Comparison of ENCODE assay signal across 7 cellular contexts in the genomic region with DNA sequence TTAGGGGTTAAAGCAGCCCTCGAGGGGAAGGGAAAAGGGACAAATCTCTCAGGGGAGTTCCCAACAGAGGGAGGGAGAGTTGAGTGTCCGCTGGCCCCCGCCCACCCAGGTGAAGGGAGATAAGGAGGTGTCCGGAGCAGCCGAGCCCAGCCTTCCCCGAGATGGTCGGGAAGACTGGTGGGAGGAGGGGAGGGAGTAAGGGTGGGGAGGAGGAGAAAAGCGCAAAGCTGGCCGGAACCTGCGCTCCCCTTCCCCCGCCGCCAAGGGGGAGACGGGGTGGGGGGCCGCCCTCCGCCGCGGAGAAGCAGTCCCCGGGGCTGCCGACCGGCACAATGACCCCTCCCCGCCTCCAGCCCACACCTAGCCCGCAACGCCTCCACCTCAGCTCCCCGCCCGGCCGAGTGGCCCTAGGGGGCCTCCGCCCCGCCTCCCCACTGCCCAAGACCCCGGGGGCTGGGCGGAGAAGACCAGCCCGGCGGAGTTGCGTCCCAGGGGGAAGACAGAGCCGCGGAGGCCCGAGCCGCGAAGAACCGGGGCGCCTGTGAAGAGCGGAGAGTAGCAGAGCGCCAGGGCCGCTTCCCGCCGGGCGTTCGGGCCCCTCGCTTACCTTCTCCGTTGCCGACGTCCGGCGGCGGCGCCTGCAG. TPM values are rescaled to one million over a fixed set of nuclear protein-coding genes. Genes with fewer than 3 reads are reported as not detected.
A peak's percentile ranks its signal among the peaks of the same experiment; 100 is the strongest.
DNase-seq lines count a peak whose midpoint lies in the region; ATAC-seq and TF ChIP-seq lines count a peak whose summit lies in the region.

No MANE protein-coding gene starts in this region.

- H3K9me3 ChIP-seq in endocrine pancreas (ENCODE audit: control insufficient read depth, low read length), result no peaks in the 10 kb centered on the region
- H3K9me3 ChIP-seq in mononuclear cell (ENCODE audit: low read depth, low read length), result no peaks in the 10 kb centered on the region

- peak overlapping the region; percentile 93 for H3K4me3 Mint-ChIP-seq in stimulated activated effector memory CD8-positive, alpha-beta T cell treated with anti-CD3 and anti-CD28 coated beads, Interleukin-12 subunit alpha, Interleukin-12 subunit beta, amount 100 ng/mL, for 72 hours

- no peaks in the 10 kb centered on the region for H3K36me3 ChIP-seq in endocrine pancreas (ENCODE audit: control insufficient read depth, insufficient read depth, low read length)

- in situ Hi-C loops in GM13976 (cut with MboI; ENCODE audit: low sequenced_read_pairs, unreplicated experiment), result no loop called here

- ATAC-seq in stimulated activated effector memory CD8-positive, alpha-beta T cell treated with anti-CD3 and anti-CD28 coated beads, Interleukin-12 subunit alpha, Interleukin-12 subunit beta, amount 100 ng/mL, for 72 hours, result peak; percentile 12

- H3K4me3 ChIP-seq in HFF-Myc (replicated peaks; ENCODE audit: low read depth, low read length) (peak overlapping the region; percentile 83), endocrine pancreas (ENCODE audit: control insufficient read depth, insufficient read depth, low read length) (peak overlapping the region; percentile 84), mononuclear cell (ENCODE audit: low read length) (peak overlapping the region; percentile 96)

- peaks cover 15% of the 10 kb centered on the region for H3K4me1 ChIP-seq in endocrine pancreas (ENCODE audit: control insufficient read depth, insufficient read depth, low read length)
- peaks cover 24% of the 10 kb centered on the region for H3K4me1 ChIP-seq in mononuclear cell (ENCODE audit: insufficient read depth, low read length)

- H3K9me3 Mint-ChIP-seq in stimulated activated effector memory CD8-positive, alpha-beta T cell treated with anti-CD3 and anti-CD28 coated beads, Interleukin-12 subunit alpha, Interleukin-12 subunit beta, amount 100 ng/mL, for 72 hours, result no peaks in the 10 kb centered on the region

- H3K27me3 ChIP-seq in endocrine pancreas (ENCODE audit: control insufficient read depth, insufficient read depth, low read length), result no peaks in the 10 kb centered on the region
- H3K27me3 ChIP-seq in mononuclear cell (ENCODE audit: insufficient read depth, low read length), result no peaks in the 10 kb centered on the region

- peak overlapping the region; percentile 76 for H3K9ac ChIP-seq in endocrine pancreas (ENCODE audit: control insufficient read depth, insufficient read depth, low read length)

- H3K27ac Mint-ChIP-seq in stimulated activated effector memory CD8-positive, alpha-beta T cell treated with anti-CD3 and anti-CD28 coated beads, Interleukin-12 subunit alpha, Interleukin-12 subunit beta, amount 100 ng/mL, for 72 hours, result peak overlapping the region; percentile 89

- H3K36me3 Mint-ChIP-seq in stimulated activated effector memory CD8-positive, alpha-beta T cell treated with anti-CD3 and anti-CD28 coated beads, Interleukin-12 subunit alpha, Interleukin-12 subunit beta, amount 100 ng/mL, for 72 hours, result peaks cover 9% of the 10 kb centered on the region

- TF ChIP-seq CTCF in GM13976 (IDR thresholded peaks at IDR 0.05; ENCODE audit: borderline replicate concordance, control extremely low read depth, extremely low read depth, insufficient read depth, missing control alignments) (no peak), HFF-Myc (IDR thresholded peaks at IDR 0.05; ENCODE audit: low read depth, low read length, missing control alignments) (no peak)

- DNase-seq in GM13976 (ENCODE audit: low spot score) (peak; percentile 60), HFF-Myc (ENCODE audit: extremely low read depth, low read depth) (no peak), NCI-H1105 (lab: John Stamatoyannopoulos, UW) (peak; percentile 44)
- peak; percentile 13 to 23 for DNase-seq in activated CD4-positive, alpha-beta T cell treated with anti-CD3 and anti-CD28 coated beads, Interleukin-2, amount 50 U/mL, for 24 hours (ENCODE audit: low read depth in 1 of 2, low spot score in 1 of 2)
- peak in 1 of 2 donors; percentile 77 for DNase-seq in stimulated activated effector memory CD8-positive, alpha-beta T cell treated with anti-CD3 and anti-CD28 coated beads, Interleukin-12 subunit alpha, Interleukin-12 subunit beta, amount 100 ng/mL, for 72 hours (ENCODE audit: low spot score in 2 of 2)

- peaks cover 30% of the 10 kb centered on the region for H3K4me1 Mint-ChIP-seq in stimulated activated effector memory CD8-positive, alpha-beta T cell treated with anti-CD3 and anti-CD28 coated beads, Interleukin-12 subunit alpha, Interleukin-12 subunit beta, amount 100 ng/mL, for 72 hours

RNA-seq across cellular contexts. Expression of a gene that starts 0.5 kb away (rescaled TPM):
- total RNA-seq in mononuclear cell, result 136 TPM

RNA-seq across cellular contexts. Expression of a gene that starts 0.9 kb away (rescaled TPM):
- total RNA-seq in mononuclear cell, result 2.8 TPM
